8 cellular contexts compared by ENCODE assay signal in the genomic region with DNA sequence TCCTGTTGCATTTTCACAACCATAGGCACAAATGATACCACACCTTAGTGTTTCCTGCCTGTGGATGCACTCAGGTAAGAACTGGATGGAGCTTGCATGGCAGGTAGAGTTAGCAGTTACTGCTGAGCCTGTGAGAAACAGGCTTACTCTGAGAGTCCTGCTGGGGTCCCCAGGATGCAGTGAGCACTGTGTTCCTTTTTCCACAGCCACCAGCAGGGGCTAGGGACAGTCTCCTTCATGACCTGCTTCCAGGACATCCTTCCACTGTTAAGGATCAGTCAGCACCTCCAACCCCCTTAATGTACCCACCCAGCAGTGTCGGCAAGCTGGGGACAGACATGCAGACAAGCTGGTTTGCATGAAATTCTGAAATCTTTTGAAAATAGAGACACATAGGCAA. TPM values are rescaled to one million over a fixed set of nuclear protein-coding genes. Genes with fewer than 3 reads are reported as not detected.
"Had no signal": no experiment of that assay in that cellular context is flagged by ENCODE, and none has a peak within 500 bp of the region (broad histone marks: within the 10 kb centered on the region; RNA-seq: fewer than 3 reads in every experiment).

No MANE protein-coding gene starts in this region.

- DNase-seq: GM23248, H7, HCEC 1CT, IMR-90, KG1 had no signal

- H2AFZ ChIP-seq: GM23248 had no signal

- H3K4me3 ChIP-seq: GM23248, K562 had no signal

- H3K9ac ChIP-seq: GM23248 had no signal

- FAIRE-seq: HTR-8/SVneo, K562 had no signal

- H3K27ac ChIP-seq: GM23248 had no signal

RNA-seq across cellular contexts. Expression of gene CAPN8, which starts 16.3 kb away (rescaled TPM):
- total RNA-seq: GM23248, H4, H7, IMR-90, K562 had no signal
- polyA plus RNA-seq: GM23248, IMR-90 had no signal
